ENCODE assay signal across 1 cellular context in the genomic region with DNA sequence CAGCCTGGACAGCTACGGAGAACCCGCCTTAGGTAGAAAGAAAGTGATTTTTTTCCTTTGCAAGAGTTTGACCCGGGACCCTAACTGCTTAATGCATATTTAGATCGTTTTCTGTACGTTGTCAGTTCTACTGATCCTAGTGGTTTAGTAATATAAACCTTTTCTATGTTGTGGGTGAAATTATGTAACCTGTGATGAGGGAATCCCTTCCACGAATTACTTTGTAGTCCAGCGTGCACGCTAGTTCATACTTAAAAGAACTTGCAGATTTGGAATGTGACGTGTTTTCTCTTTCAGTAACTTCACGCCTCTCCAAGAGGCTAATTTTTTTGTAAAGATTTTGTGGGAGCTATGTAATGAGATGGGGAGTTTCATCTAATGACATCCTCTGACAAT.
TF ChIP-seq lines count a peak whose summit lies in the region.

No MANE protein-coding gene starts in this region.

TF ChIP-seq in SK-N-SH treated with all-trans-retinoic acid at 6 μM for 48 hours, 23 proteins besides CTCF, POLR2A, EP300 and RAD21 (continued from another document):
- TF ChIP-seq, protein P1, sequence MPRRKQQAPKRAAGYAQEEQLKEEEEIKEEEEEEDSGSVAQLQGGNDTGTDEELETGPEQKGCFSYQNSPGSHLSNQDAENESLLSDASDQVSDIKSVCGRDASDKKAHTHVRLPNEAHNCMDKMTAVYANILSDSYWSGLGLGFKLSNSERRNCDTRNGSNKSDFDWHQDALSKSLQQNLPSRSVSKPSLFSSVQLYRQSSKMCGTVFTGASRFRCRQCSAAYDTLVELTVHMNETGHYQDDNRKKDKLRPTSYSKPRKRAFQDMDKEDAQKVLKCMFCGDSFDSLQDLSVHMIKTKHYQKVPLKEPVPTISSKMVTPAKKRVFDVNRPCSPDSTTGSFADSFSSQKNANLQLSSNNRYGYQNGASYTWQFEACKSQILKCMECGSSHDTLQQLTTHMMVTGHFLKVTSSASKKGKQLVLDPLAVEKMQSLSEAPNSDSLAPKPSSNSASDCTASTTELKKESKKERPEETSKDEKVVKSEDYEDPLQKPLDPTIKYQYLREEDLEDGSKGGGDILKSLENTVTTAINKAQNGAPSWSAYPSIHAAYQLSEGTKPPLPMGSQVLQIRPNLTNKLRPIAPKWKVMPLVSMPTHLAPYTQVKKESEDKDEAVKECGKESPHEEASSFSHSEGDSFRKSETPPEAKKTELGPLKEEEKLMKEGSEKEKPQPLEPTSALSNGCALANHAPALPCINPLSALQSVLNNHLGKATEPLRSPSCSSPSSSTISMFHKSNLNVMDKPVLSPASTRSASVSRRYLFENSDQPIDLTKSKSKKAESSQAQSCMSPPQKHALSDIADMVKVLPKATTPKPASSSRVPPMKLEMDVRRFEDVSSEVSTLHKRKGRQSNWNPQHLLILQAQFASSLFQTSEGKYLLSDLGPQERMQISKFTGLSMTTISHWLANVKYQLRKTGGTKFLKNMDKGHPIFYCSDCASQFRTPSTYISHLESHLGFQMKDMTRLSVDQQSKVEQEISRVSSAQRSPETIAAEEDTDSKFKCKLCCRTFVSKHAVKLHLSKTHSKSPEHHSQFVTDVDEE (CRISPR knock-in tag; IDR thresholded peaks at IDR 0.05): no peak
- TF ChIP-seq BACH2 (CRISPR knock-in tag; IDR thresholded peaks at IDR 0.05; ENCODE audit: borderline replicate concordance) (no peak), ESRRG (CRISPR knock-in tag; IDR thresholded peaks at IDR 0.05) (no peak), GLIS3 (CRISPR knock-in tag; IDR thresholded peaks at IDR 0.05) (no peak), TCF4 (CRISPR knock-in tag; IDR thresholded peaks at IDR 0.05; ENCODE audit: borderline replicate concordance) (no peak), RARB (CRISPR knock-in tag; IDR thresholded peaks at IDR 0.05) (no peak), ARNTL (CRISPR knock-in tag; IDR thresholded peaks at IDR 0.05; ENCODE audit: borderline replicate concordance, low read depth) (no peak), SNAI2 (CRISPR knock-in tag; IDR thresholded peaks at IDR 0.05) (no peak), ISL1 (CRISPR knock-in tag; IDR thresholded peaks at IDR 0.05) (no peak)
